8 cellular contexts compared by ENCODE assay signal in the genomic region with DNA sequence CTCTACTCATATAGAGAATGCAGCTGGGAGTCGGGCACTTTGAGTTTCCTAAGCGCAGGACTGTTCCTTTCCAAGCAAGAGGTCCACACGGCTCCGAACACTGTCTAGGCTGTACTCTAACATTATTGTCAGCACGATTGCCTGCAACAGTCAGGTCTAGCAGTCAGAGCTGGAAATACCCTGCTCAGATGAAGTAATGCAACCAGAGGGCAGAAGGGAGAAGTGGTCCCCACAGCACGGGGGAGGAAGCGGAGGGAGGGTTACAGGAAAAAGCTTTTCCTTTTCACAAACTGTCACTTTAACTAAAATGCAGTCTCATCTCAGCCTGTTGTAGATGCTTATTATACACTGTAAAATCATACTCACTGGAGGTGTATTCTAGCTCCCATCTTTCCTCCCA.
DNase-seq lines count a peak whose midpoint lies in the region; ATAC-seq and TF ChIP-seq lines count a peak whose summit lies in the region.

No MANE protein-coding gene starts in this region.

- DNase-seq in SIG-M5 treated with dmso at 0.1 percent for 504 hours (lab: John Stamatoyannopoulos, UW; ENCODE audit: unreplicated experiment): peak; percentile 95
- DNase-seq in spleen: no peak
- DNase-seq in stimulated activated naive CD4-positive, alpha-beta T cell (lab: John Stamatoyannopoulos, UW): no peak
- no peak for DNase-seq in DMS79 treated with DMSO at 0.1 percent for 48 hours (lab: John Stamatoyannopoulos, UW)
- DNase-seq in DMS 273 (lab: John Stamatoyannopoulos, UW; ENCODE audit: unreplicated experiment): no peak
- DNase-seq in H7: no peak

- H3K9me3 ChIP-seq in spleen: no peaks in the 10 kb centered on the region

- H3K36me3 ChIP-seq in spleen (no peaks in the 10 kb centered on the region), H7 (replicated peaks; ENCODE audit: control insufficient read depth, insufficient read depth, low read length) (no peaks in the 10 kb centered on the region; the same call in 1 of the 2 replicates)

- 15 to 23% (median 17%) methylated on average over 7 of the region's 7 CpGs for WGBS in spleen, 5 donors

- intact Hi-C loops in spleen (cut with DNase I; ENCODE audit: low total_unique reads): no loop called here

- TF ChIP-seq POLR2A in spleen (IDR thresholded peaks at IDR 0.05): no peak

- peaks cover 9 to 52% (median 21%) of the 10 kb centered on the region in 6 donors for H3K4me1 ChIP-seq in spleen

- H3K27ac ChIP-seq in spleen: peak overlapping the region; percentile 44 to 89 (median 78)

- H3K4me3 ChIP-seq in spleen (peak overlapping the region in 1 of 8 donors; percentile 31), H7 (ENCODE audit: insufficient read depth, low read depth, low read length) (no peak overlapping the region)

- ATAC-seq in GM18907 (IDR thresholded peaks at IDR 0.05; ENCODE audit: unreplicated experiment) (peak; percentile 73), HG02870 (IDR thresholded peaks at IDR 0.05; ENCODE audit: unreplicated experiment) (peak; percentile 40)

- no peak for TF ChIP-seq CTCF in spleen (IDR thresholded peaks at IDR 0.05 in 8 of 11, conservative IDR thresholded peaks at IDR 0.05 in 3 of 11)

- H3K27me3 ChIP-seq in spleen (replicated peaks in 1 of 7) (no peaks in the 10 kb centered on the region), H7 (ENCODE audit: control insufficient read depth, insufficient read depth, low read length) (no peaks in the 10 kb centered on the region; the same call in 1 of the 2 replicates)
